14 cellular contexts compared by ENCODE assay signal in the genomic region with DNA sequence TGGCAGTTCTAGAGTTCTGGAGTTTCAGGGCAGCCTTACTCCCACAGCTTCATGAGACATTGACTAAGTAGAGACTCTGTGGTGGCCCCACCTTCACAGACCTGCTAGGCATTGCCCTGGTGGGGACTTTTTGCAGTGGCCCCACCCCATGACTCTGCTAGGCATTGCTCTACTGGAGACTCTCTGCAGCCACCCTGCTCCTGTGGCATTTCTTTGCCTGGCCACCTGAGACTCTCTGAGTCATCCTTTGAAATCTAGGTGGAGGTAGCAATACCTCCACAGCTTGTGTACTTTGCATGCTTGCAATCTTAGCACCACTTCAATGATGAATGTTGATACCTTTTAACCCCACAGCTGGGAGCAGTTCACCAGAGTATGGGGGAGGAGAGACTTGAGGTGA. TPM values are rescaled to one million over a fixed set of nuclear protein-coding genes. Genes with fewer than 3 reads are reported as not detected.
DNase-seq lines count a peak whose midpoint lies in the region; ATAC-seq and TF ChIP-seq lines count a peak whose summit lies in the region.
"Had no signal": no experiment of that assay in that cellular context is flagged by ENCODE, and none has a peak within 500 bp of the region (broad histone marks: within the 10 kb centered on the region; RNA-seq: fewer than 3 reads in every experiment).

No MANE protein-coding gene starts in this region.

- no peaks in the 10 kb centered on the region for H3K9me3 ChIP-seq in PC-3 (ENCODE audit: low read length)
- H3K9me3 ChIP-seq: HAP-1 had no signal

- CTCF ChIA-PET in Calu3 (lab: Charles Lee), result no interaction called here
- CTCF ChIA-PET in PC-3 (lab: Charles Lee), result no interaction called here
- CTCF ChIA-PET in HEK293T (lab: Yijun Ruan, JAX), result no interaction called here

- H2BK120ac ChIP-seq in mesendoderm (ENCODE audit: low read depth, low read length), result no peak overlapping the region

- DNase-seq in Calu3 (peak; percentile 57), PC-3 (peak; percentile 29), mesendoderm (no peak), dermis blood vessel endothelial cell (no peak), HUDEP-2 (lab: John Stamatoyannopoulos, UW; ENCODE audit: unreplicated experiment in 76 of 76) (no peak), HEK293T (ENCODE audit: extremely low spot score) (no peak)
- DNase-seq: ACHN; CD4-positive, CD25-positive, alpha-beta regulatory T cell; DND-41; GDM1 had no signal

- no peaks in the 10 kb centered on the region for H3K36me3 ChIP-seq in PC-3 (ENCODE audit: low read depth, low read length)
- H3K36me3 ChIP-seq in mesendoderm (ENCODE audit: control insufficient read depth, insufficient read depth, low read length), result no peaks in the 10 kb centered on the region
- H3K36me3 ChIP-seq: BLaER1 treated with 17β-estradiol and CSF1 and Interleukin-3, amounts not matched to agents 10 nM and 100 nM; HAP-1 had no signal

- no peak overlapping the region for H2AFZ ChIP-seq in PC-3 (ENCODE audit: low read length)

- ATAC-seq in PC-3 (no peak), esophagus mucosa (peak; percentile 73), HG03342 (IDR thresholded peaks at IDR 0.05; ENCODE audit: unreplicated experiment) (no peak)

- H3K27me3 ChIP-seq in PC-3 (ENCODE audit: low read length), result no peaks in the 10 kb centered on the region
- no peaks in the 10 kb centered on the region for H3K27me3 ChIP-seq in mesendoderm (ENCODE audit: insufficient read depth, low read length, poor library complexity)
- H3K27me3 ChIP-seq: BLaER1 treated with 17β-estradiol and CSF1 and Interleukin-3, amounts not matched to agents 10 nM and 100 nM had no signal

- H3K4me1 ChIP-seq in PC-3 (ENCODE audit: insufficient read depth, low read length), result no peaks in the 10 kb centered on the region
- H3K4me1 ChIP-seq in mesendoderm (ENCODE audit: control insufficient read depth, low read depth, low read length), result no peaks in the 10 kb centered on the region
- H3K4me1 ChIP-seq: BLaER1 treated with 17β-estradiol and CSF1 and Interleukin-3, amounts not matched to agents 10 nM and 100 nM; HAP-1 had no signal

- H3K27ac ChIP-seq in PC-3 (ENCODE audit: low read length) (no peak overlapping the region), mesendoderm (ENCODE audit: low read depth, low read length) (no peak overlapping the region)
- H3K27ac ChIP-seq: BLaER1 treated with 17β-estradiol and CSF1 and Interleukin-3, amounts not matched to agents 10 nM and 100 nM had no signal

- no peak overlapping the region for H3K4me3 Mint-ChIP-seq in Calu3 (ENCODE audit: low read depth, unreplicated experiment)
- H3K4me3 Mint-ChIP-seq: CD4-positive, CD25-positive, alpha-beta regulatory T cell had no signal

- H3K4me3 ChIP-seq in PC-3 (ENCODE audit: low read length), result no peak overlapping the region
- H3K4me3 ChIP-seq in mesendoderm (ENCODE audit: low read length), result no peak overlapping the region
- H3K4me3 ChIP-seq: BLaER1 treated with 17β-estradiol and CSF1 and Interleukin-3, amounts not matched to agents 10 nM and 100 nM; HAP-1 had no signal

- no peak overlapping the region for H3K27ac Mint-ChIP-seq in Calu3 (ENCODE audit: unreplicated experiment)
- H3K27ac Mint-ChIP-seq: CD4-positive, CD25-positive, alpha-beta regulatory T cell had no signal

- H3K4ac ChIP-seq in mesendoderm (ENCODE audit: low read depth, low read length), result no peak overlapping the region

- H3K79me2 ChIP-seq in PC-3 (ENCODE audit: low read length), result no peaks in the 10 kb centered on the region
- no peaks in the 10 kb centered on the region for H3K79me2 ChIP-seq in mesendoderm (ENCODE audit: control insufficient read depth, insufficient read depth, low read length)

- TF ChIP-seq CTCF in Calu3 (IDR thresholded peaks at IDR 0.05; ENCODE audit: unreplicated experiment) (no peak), PC-3 (conservative IDR thresholded peaks at IDR 0.05; ENCODE audit: low read depth, low read length) (no peak)

- H3K4me2 ChIP-seq in PC-3 (ENCODE audit: low read length) (no peak overlapping the region), mesendoderm (ENCODE audit: low read length) (no peak overlapping the region)
- H3K4me2 ChIP-seq: BLaER1 treated with 17β-estradiol and CSF1 and Interleukin-3, amounts not matched to agents 10 nM and 100 nM had no signal

- no peaks in the 10 kb centered on the region for H3K27me3 Mint-ChIP-seq in Calu3 (ENCODE audit: unreplicated experiment)

- H3K4me1 Mint-ChIP-seq in Calu3 (ENCODE audit: low read depth, unreplicated experiment), result peaks cover 17% of the 10 kb centered on the region
- H3K4me1 Mint-ChIP-seq: CD4-positive, CD25-positive, alpha-beta regulatory T cell had no signal

- no peaks in the 10 kb centered on the region for H3K79me1 ChIP-seq in mesendoderm (ENCODE audit: low read length)

- H2BK5ac ChIP-seq in mesendoderm (ENCODE audit: low read length), result no peak overlapping the region

- no peaks in the 10 kb centered on the region for H3K36me3 Mint-ChIP-seq in Calu3 (ENCODE audit: insufficient read depth, unreplicated experiment)
- H3K36me3 Mint-ChIP-seq: CD4-positive, CD25-positive, alpha-beta regulatory T cell had no signal

- intact Hi-C loops in Calu3 (cut with micrococcal nuclease; ENCODE audit: unreplicated experiment) (no loop called here), PC-3 (cut with micrococcal nuclease) (no loop called here)

- no peak overlapping the region for H3K9ac ChIP-seq in PC-3 (ENCODE audit: low read length)
- no peak overlapping the region for H3K9ac ChIP-seq in mesendoderm (ENCODE audit: low read length)
- H3K9ac ChIP-seq: BLaER1 treated with 17β-estradiol and CSF1 and Interleukin-3, amounts not matched to agents 10 nM and 100 nM had no signal

- peak overlapping the region; percentile 64 for H3K18ac ChIP-seq in mesendoderm (ENCODE audit: low read length)

- BruUV-seq in Calu3 (replicated peaks; lab: Mats Ljungman, UMichigan), result no TSS peak
- BruUV-seq in PC-3 (replicated peaks; lab: Mats Ljungman, UMichigan), result no TSS peak

- H4K20me1 ChIP-seq in PC-3 (ENCODE audit: low read length), result no peaks in the 10 kb centered on the region
- H4K20me1 ChIP-seq: BLaER1 treated with 17β-estradiol and CSF1 and Interleukin-3, amounts not matched to agents 10 nM and 100 nM had no signal

- H3K9me2 ChIP-seq in PC-3 (replicated peaks; ENCODE audit: low read length), result no peaks in the 10 kb centered on the region

- no peaks in the 10 kb centered on the region for H3F3A ChIP-seq in PC-3 (ENCODE audit: low read length, unreplicated experiment)

- POLR2A ChIA-PET in PC-3 (lab: Charles Lee; ENCODE audit: unreplicated experiment) (no interaction called here), HEK293T (lab: Yijun Ruan, JAX) (no interaction called here)

- no peak overlapping the region for H4K8ac ChIP-seq in mesendoderm (ENCODE audit: low read depth, low read length)

- H3K9me3 Mint-ChIP-seq in Calu3 (ENCODE audit: low read depth, unreplicated experiment), result peaks cover 7% of the 10 kb centered on the region

- H2BK15ac ChIP-seq in mesendoderm (replicated peaks; ENCODE audit: low read depth), result no peak overlapping the region

- H3K23ac ChIP-seq in mesendoderm (ENCODE audit: low read length), result no peak overlapping the region

- H3K56ac ChIP-seq in mesendoderm (ENCODE audit: low read length), result no peak overlapping the region

- no peak overlapping the region for H2AK5ac ChIP-seq in mesendoderm (ENCODE audit: low read length)

- H4K5ac ChIP-seq in mesendoderm (ENCODE audit: low read length), result no peak overlapping the region

TF ChIP-seq in HEK293T, 16 proteins besides CTCF, POLR2A, EP300 and RAD21:
- TF ChIP-seq FOXA1 (IDR thresholded peaks at IDR 0.05), result no peak

RNA-seq across cellular contexts. Expression of a gene that starts 40.6 kb away (rescaled TPM):
- 127 and 134 TPM in 2 replicates for total RNA-seq in Calu3 (2022)
- total RNA-seq in PC-3 (2014; rRNA removed), result 34.5 and 54.5 TPM in 2 replicates
- 41.1 TPM for total RNA-seq in esophagus mucosa
- polyA plus RNA-seq in mesendoderm (2013, experiment 1 of 2), result 74.0 TPM
- 73.2 TPM for polyA plus RNA-seq in mesendoderm (2013, experiment 2 of 2)
- total RNA-seq in dermis blood vessel endothelial cell, result 29.3 and 75.2 TPM in 2 replicates

Comparison
In these comparisons a context has a peak if more than half of its experiments do, and no peak if none do; other contexts are left out.
1. DNase-seq: peak in Calu3 (single experiment) and PC-3 (single experiment); none in mesendoderm (single experiment), dermis blood vessel endothelial cell (single experiment), HUDEP-2 (0 of 76) and HEK293T (single experiment).